14 cellular contexts compared by ENCODE assay signal in the genomic region with DNA sequence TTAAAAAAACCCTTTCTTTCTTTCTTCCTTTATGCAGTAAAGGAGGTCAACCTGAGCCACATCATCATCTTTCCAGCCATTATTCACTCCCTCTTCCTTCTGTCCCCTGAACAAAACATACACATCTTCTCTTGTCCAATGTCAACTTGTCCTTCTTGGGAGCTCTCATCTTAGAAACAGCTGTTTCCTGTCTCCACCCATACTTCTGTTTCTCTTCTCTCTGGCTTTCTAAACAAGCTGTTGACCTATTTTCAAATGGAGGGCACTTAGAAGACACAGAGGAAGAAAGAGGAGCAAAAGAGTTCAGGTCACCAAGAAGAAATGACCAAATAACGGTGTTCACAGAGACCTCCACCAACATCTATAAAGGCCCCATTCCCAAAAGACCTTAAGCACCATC.
"Had no signal": no experiment of that assay in that cellular context is flagged by ENCODE, and none has a peak within 500 bp of the region (broad histone marks: within the 10 kb centered on the region; RNA-seq: fewer than 3 reads in every experiment).

No MANE protein-coding gene starts in this region.

- H3K4me3 Mint-ChIP-seq: activated CD4-positive, alpha-beta T cell treated with anti-CD3 and anti-CD28 coated beads for 36 hours; activated naive CD8-positive, alpha-beta T cell; activated T-cell treated with anti-CD3 and anti-CD28 coated beads, Interleukin-2, amount 50 U/mL, for 24 hours; memory B cell had no signal

- ATAC-seq: activated CD4-positive, alpha-beta T cell treated with anti-CD3 and anti-CD28 coated beads for 36 hours; gastrocnemius medialis; heart right ventricle; sciatic nerve had no signal

- H3K27me3 Mint-ChIP-seq: activated CD4-positive, alpha-beta T cell treated with anti-CD3 and anti-CD28 coated beads for 36 hours; activated naive CD8-positive, alpha-beta T cell; activated T-cell treated with anti-CD3 and anti-CD28 coated beads, Interleukin-2, amount 50 U/mL, for 24 hours had no signal

- H3K9me3 Mint-ChIP-seq: activated T-cell treated with anti-CD3 and anti-CD28 coated beads, Interleukin-2, amount 50 U/mL, for 24 hours; memory B cell had no signal

- DNase-seq: activated CD4-positive, alpha-beta T cell treated with anti-CD3 and anti-CD28 coated beads for 36 hours; activated effector memory CD4-positive, alpha-beta T cell treated with anti-CD3 and anti-CD28 coated beads, Interleukin-2, amount 50 U/mL, for 16 hours; activated T-cell treated with anti-CD3 and anti-CD28 coated beads, Interleukin-2, amount 50 U/mL, for 24 hours; gastrocnemius medialis; heart right ventricle; left ventricle myocardium inferior; spleen; stimulated activated CD4-positive, alpha-beta T cell treated with anti-CD3 and anti-CD28 coated beads, Interleukin-2, amount 100 ng/mL, for 24 hours; stimulated activated naive CD4-positive, alpha-beta T cell; substantia nigra; trophoblast cell had no signal

- H3K27ac Mint-ChIP-seq: activated CD4-positive, alpha-beta T cell treated with anti-CD3 and anti-CD28 coated beads for 36 hours; activated naive CD8-positive, alpha-beta T cell; activated T-cell treated with anti-CD3 and anti-CD28 coated beads, Interleukin-2, amount 50 U/mL, for 24 hours; memory B cell had no signal

- H3K36me3 Mint-ChIP-seq: activated naive CD8-positive, alpha-beta T cell; memory B cell had no signal
